In genomic region chr21:16570196-16570595, GRCh38 we compare ENCODE assay signal across 17 cellular contexts.
DNase-seq lines count a peak whose midpoint lies in the region; ATAC-seq and TF ChIP-seq lines count a peak whose summit lies in the region.
"Had no signal": no experiment of that assay in that cellular context is flagged by ENCODE, and none has a peak within 500 bp of the region (broad histone marks: within the 10 kb centered on the region; RNA-seq: fewer than 3 reads in every experiment).

No MANE protein-coding gene starts in this region.

- no peak overlapping the region for H2AK5ac ChIP-seq in mesenchymal stem cell (ENCODE audit: low read length, severe bottlenecking)

- H3K9me3 ChIP-seq in mesenchymal stem cell (ENCODE audit: control insufficient read depth, low read length): no peaks in the 10 kb centered on the region
- H3K9me3 ChIP-seq: right atrium auricular region had no signal

- no peaks in the 10 kb centered on the region for H3K36me3 ChIP-seq in mesenchymal stem cell (ENCODE audit: control insufficient read depth in 1 of 2, insufficient read depth in 2 of 2, low read depth in 1 of 2, low read length in 2 of 2)
- H3K36me3 ChIP-seq: right atrium auricular region had no signal

- H4K91ac ChIP-seq in mesenchymal stem cell (ENCODE audit: low read length): no peak overlapping the region

- no peak overlapping the region for H3K4me3 ChIP-seq in mesenchymal stem cell (ENCODE audit: insufficient read depth in 1 of 2, low read depth in 1 of 2, low read length in 2 of 2)
- H3K4me3 ChIP-seq: right atrium auricular region had no signal

- H3K23ac ChIP-seq in mesenchymal stem cell (ENCODE audit: low read length in 2 of 2): no peak overlapping the region

- no peak overlapping the region for H3K18ac ChIP-seq in mesenchymal stem cell (ENCODE audit: low read depth in 1 of 2, low read length in 2 of 2)

- no peak overlapping the region for H2BK120ac ChIP-seq in mesenchymal stem cell (ENCODE audit: low read depth, low read length)

- no peak overlapping the region for H3K4ac ChIP-seq in mesenchymal stem cell (ENCODE audit: low read depth in 1 of 2, low read length in 2 of 2)

- H3K27me3 ChIP-seq in mesenchymal stem cell (ENCODE audit: control insufficient read depth in 1 of 2, insufficient read depth in 1 of 2, low read length in 2 of 2): no peaks in the 10 kb centered on the region
- H3K27me3 ChIP-seq: right atrium auricular region had no signal

- H2AFZ ChIP-seq in mesenchymal stem cell (ENCODE audit: low read depth, low read length): no peak overlapping the region

- peaks cover 2% of the 10 kb centered on the region for H3K79me1 ChIP-seq in mesenchymal stem cell (replicated peaks; ENCODE audit: low read length, poor library complexity, severe bottlenecking)

- ATAC-seq in stimulated activated effector memory CD8-positive, alpha-beta T cell treated with anti-CD3 and anti-CD28 coated beads, Interleukin-12 subunit alpha, Interleukin-12 subunit beta, amount 100 ng/mL, for 72 hours: no peak
- ATAC-seq: activated naive CD4-positive, alpha-beta T cell treated with anti-CD3 and anti-CD28 coated beads, Interleukin-2, amount 50 U/mL, for 72 hours; esophagus mucosa had no signal

- WGBS in mesenchymal stem cell: 75% methylated on average over 1 of the region's 5 CpGs

- H2BK15ac ChIP-seq in mesenchymal stem cell (ENCODE audit: low read depth, poor library complexity, severe bottlenecking): no peak overlapping the region

- H2BK12ac ChIP-seq in mesenchymal stem cell (ENCODE audit: low read length in 2 of 2): no peak overlapping the region

- H3K4me3 Mint-ChIP-seq in stimulated activated effector memory CD8-positive, alpha-beta T cell treated with anti-CD3 and anti-CD28 coated beads, Interleukin-12 subunit alpha, Interleukin-12 subunit beta, amount 100 ng/mL, for 72 hours: no peak overlapping the region
- H3K4me3 Mint-ChIP-seq: activated T-cell treated with anti-CD3 and anti-CD28 coated beads, Interleukin-2, amount 50 U/mL, for 24 hours; B cell had no signal

- DNase-seq in HCEC 1CT (peak; percentile 30), astrocyte of the hippocampus (ENCODE audit: low read depth, low spot score) (peak; percentile 14), mesenchymal stem cell (no peak), superior temporal gyrus (ENCODE audit: extremely low spot score) (peak; percentile 69), GM13977 (ENCODE audit: low spot score) (no peak), D341Med (ENCODE audit: low spot score) (no peak)
- no peak for DNase-seq in stimulated activated effector memory CD8-positive, alpha-beta T cell treated with anti-CD3 and anti-CD28 coated beads, Interleukin-12 subunit alpha, Interleukin-12 subunit beta, amount 100 ng/mL, for 72 hours (ENCODE audit: low spot score in 2 of 2)
- DNase-seq: activated CD4-positive, alpha-beta T cell treated with anti-CD3 and anti-CD28 coated beads, Interleukin-2, amount 50 U/mL, for 48 hours; activated T-cell treated with anti-CD3 and anti-CD28 coated beads, Interleukin-2, amount 50 U/mL, for 24 hours; KG1; NCI-H1092 treated with DMSO at 0.1 percent for 48 hours; NCI-H748 treated with DMSO at 0.1 percent for 48 hours had no signal

- no peak overlapping the region for H3K14ac ChIP-seq in mesenchymal stem cell (ENCODE audit: low read length in 2 of 2)

- H3K9me3 Mint-ChIP-seq in stimulated activated effector memory CD8-positive, alpha-beta T cell treated with anti-CD3 and anti-CD28 coated beads, Interleukin-12 subunit alpha, Interleukin-12 subunit beta, amount 100 ng/mL, for 72 hours: peaks cover 7% of the 10 kb centered on the region
- H3K9me3 Mint-ChIP-seq: activated naive CD4-positive, alpha-beta T cell treated with anti-CD3 and anti-CD28 coated beads, Interleukin-2, amount 50 U/mL, for 72 hours; activated T-cell treated with anti-CD3 and anti-CD28 coated beads, Interleukin-2, amount 50 U/mL, for 24 hours had no signal

- TF ChIP-seq CTCF in GM13977 (IDR thresholded peaks at IDR 0.05; ENCODE audit: extremely low read depth, insufficient read depth, missing control alignments): no peak

- no peak overlapping the region for H2BK5ac ChIP-seq in mesenchymal stem cell (ENCODE audit: low read depth, low read length, poor library complexity, severe bottlenecking)

- peak overlapping the region; percentile 20 for H3K9ac ChIP-seq in mesenchymal stem cell (ENCODE audit: low read length)

- H4K8ac ChIP-seq in mesenchymal stem cell (ENCODE audit: low read length): no peak overlapping the region

- H3K4me1 ChIP-seq in mesenchymal stem cell (ENCODE audit: control insufficient read depth, insufficient read depth, low read depth, low read length): peaks cover 2% of the 10 kb centered on the region

- H3K4me1 Mint-ChIP-seq in stimulated activated effector memory CD8-positive, alpha-beta T cell treated with anti-CD3 and anti-CD28 coated beads, Interleukin-12 subunit alpha, Interleukin-12 subunit beta, amount 100 ng/mL, for 72 hours: no peaks in the 10 kb centered on the region
- H3K4me1 Mint-ChIP-seq: B cell had no signal

- peak overlapping the region; percentile 76 for H3K27ac ChIP-seq in mesenchymal stem cell (ENCODE audit: low read length, poor library complexity, severe bottlenecking)
- H3K27ac ChIP-seq: HL-60, right atrium auricular region had no signal

- H3K4me2 ChIP-seq in mesenchymal stem cell (ENCODE audit: low read length, poor library complexity, severe bottlenecking): no peak overlapping the region

- H3K36me3 Mint-ChIP-seq in stimulated activated effector memory CD8-positive, alpha-beta T cell treated with anti-CD3 and anti-CD28 coated beads, Interleukin-12 subunit alpha, Interleukin-12 subunit beta, amount 100 ng/mL, for 72 hours: no peaks in the 10 kb centered on the region
- H3K36me3 Mint-ChIP-seq: activated naive CD4-positive, alpha-beta T cell treated with anti-CD3 and anti-CD28 coated beads, Interleukin-2, amount 50 U/mL, for 72 hours had no signal

- H3K27ac Mint-ChIP-seq in stimulated activated effector memory CD8-positive, alpha-beta T cell treated with anti-CD3 and anti-CD28 coated beads, Interleukin-12 subunit alpha, Interleukin-12 subunit beta, amount 100 ng/mL, for 72 hours: no peak overlapping the region
- H3K27ac Mint-ChIP-seq: activated naive CD4-positive, alpha-beta T cell treated with anti-CD3 and anti-CD28 coated beads, Interleukin-2, amount 50 U/mL, for 72 hours; activated T-cell treated with anti-CD3 and anti-CD28 coated beads, Interleukin-2, amount 50 U/mL, for 24 hours; B cell had no signal

- in situ Hi-C loops in GM13977 (cut with MboI; ENCODE audit: low pct_unique_long_range_greater_than_20kb, low sequenced_read_pairs, unreplicated experiment): no loop called here

Comparison
In these comparisons a context has a peak if more than half of its experiments do, and no peak if none do; other contexts are left out.
1. DNase-seq: peak in HCEC 1CT (single experiment), astrocyte of the hippocampus (single experiment) and superior temporal gyrus (single experiment); none in mesenchymal stem cell (single experiment), GM13977 (single experiment), stimulated activated effector memory CD8-positive, alpha-beta T cell treated with anti-CD3 and anti-CD28 coated beads, Interleukin-12 subunit alpha, Interleukin-12 subunit beta, amount 100 ng/mL, for 72 hours (0 of 2) and D341Med (single experiment).